29 cellular contexts compared by ENCODE assay signal in genomic region chr20:16674243-16674642, GRCh38.
"Had no signal": no experiment of that assay in that cellular context is flagged by ENCODE, and none has a peak within 500 bp of the region (broad histone marks: within the 10 kb centered on the region; RNA-seq: fewer than 3 reads in every experiment).

No MANE protein-coding gene starts in this region.

- H3K36me3 ChIP-seq: stomach, suprapubic skin, thoracic aorta, thyroid gland, tibial artery, tibial nerve, transverse colon, upper lobe of left lung, upper lobe of right lung, uterus, vagina had no signal

- H3K4me3 Mint-ChIP-seq: stimulated activated effector memory CD8-positive, alpha-beta T cell treated with anti-CD3 and anti-CD28 coated beads, Interleukin-12 subunit alpha, Interleukin-12 subunit beta, amount 100 ng/mL, for 72 hours; stimulated activated memory B cell treated with anti-CD40 and anti-IgM and Interleukin-4, amounts not matched to agents 10 μg/mL and 1 μg/mL and 100 μg/mL, for 72 hours; stimulated activated naive B cell treated with anti-CD40 and anti-IgM and Interleukin-4, amounts not matched to agents 10 μg/mL and 1 μg/mL and 100 μg/mL, for 72 hours; stimulated activated naive CD8-positive, alpha-beta T cell treated with anti-CD3 and anti-CD28 coated beads, Interleukin-15, amount 100 ng/mL, for 72 hours; stimulated activated naive CD8-positive, alpha-beta T cell treated with anti-CD3 and anti-CD28 coated beads, Interleukin-15, Interleukin-2, amounts not matched to agents 100 ng/mL and 50 ng/mL, for 24 hours; type B pancreatic cell had no signal

- H3K9me3 ChIP-seq: suprapubic skin, testis, thoracic aorta, thyroid gland, transverse colon, upper lobe of left lung, upper lobe of right lung, uterus, vagina had no signal

- H3K27me3 Mint-ChIP-seq: type B pancreatic cell had no signal

- FAIRE-seq: urothelium cell line had no signal

- ATAC-seq: stimulated activated memory B cell treated with anti-CD40 and anti-IgM and Interleukin-4, amounts not matched to agents 10 μg/mL and 1 μg/mL and 100 μg/mL, for 72 hours; stimulated activated naive B cell treated with anti-CD40 and anti-IgM and Interleukin-4, amounts not matched to agents 10 μg/mL and 1 μg/mL and 100 μg/mL, for 72 hours; stimulated activated naive CD8-positive, alpha-beta T cell treated with anti-CD3 and anti-CD28 coated beads, Interleukin-15, amount 100 ng/mL, for 72 hours; stimulated activated naive CD8-positive, alpha-beta T cell treated with anti-CD3 and anti-CD28 coated beads, Interleukin-15, Interleukin-2, amounts not matched to agents 100 U/mL and 50 U/mL, for 24 hours; upper lobe of right lung had no signal

- H3K27ac Mint-ChIP-seq: stimulated activated effector memory CD8-positive, alpha-beta T cell treated with anti-CD3 and anti-CD28 coated beads, Interleukin-12 subunit alpha, Interleukin-12 subunit beta, amount 100 ng/mL, for 72 hours; stimulated activated memory B cell treated with anti-CD40 and anti-IgM and Interleukin-4, amounts not matched to agents 10 μg/mL and 1 μg/mL and 100 μg/mL, for 72 hours; stimulated activated naive B cell treated with anti-CD40 and anti-IgM and Interleukin-4, amounts not matched to agents 10 μg/mL and 1 μg/mL and 100 μg/mL, for 72 hours; stimulated activated naive CD8-positive, alpha-beta T cell treated with anti-CD3 and anti-CD28 coated beads, Interleukin-15, amount 100 ng/mL, for 72 hours; stimulated activated naive CD8-positive, alpha-beta T cell treated with anti-CD3 and anti-CD28 coated beads, Interleukin-15, Interleukin-2, amounts not matched to agents 100 ng/mL and 50 ng/mL, for 24 hours; type B pancreatic cell had no signal

- DNase-seq: stimulated activated CD4-positive, alpha-beta T cell treated with anti-CD3 and anti-CD28 coated beads, Interleukin-2, amount 100 ng/mL, for 48 hours; stimulated activated CD4-positive, alpha-beta T cell treated with anti-CD3 and anti-CD28 coated beads, Interleukin-4, amount 100 ng/mL, for 1 hour; stimulated activated CD4-positive, alpha-beta T cell treated with anti-CD3 and anti-CD28 coated beads, Interleukin-4, amount 100 ng/mL, for 24 hours; stimulated activated CD4-positive, alpha-beta T cell treated with anti-CD3 and anti-CD28 coated beads, Interleukin-4, amount 100 ng/mL, for 4 hours; stimulated activated CD8-positive, alpha-beta memory T cell treated with anti-CD3 and anti-CD28 coated beads, Interleukin-4, amount 100 ng/mL, for 48 hours; stimulated activated naive B cell treated with anti-CD40 and anti-IgM and Interleukin-4, amounts not matched to agents 10 μg/mL and 1 μg/mL and 100 μg/mL, for 72 hours; stimulated activated naive CD4-positive, alpha-beta T cell; stimulated activated naive CD4-positive, alpha-beta T cell treated with Interleukin-2 at 50 U/mL for 16 hours; stimulated activated naive CD8-positive, alpha-beta T cell treated with anti-CD3 and anti-CD28 coated beads, Interleukin-15, amount 100 ng/mL, for 72 hours; stimulated activated naive CD8-positive, alpha-beta T cell treated with anti-CD3 and anti-CD28 coated beads, Interleukin-15, Interleukin-2, amounts not matched to agents 100 U/mL and 50 U/mL, for 24 hours; stomach; substantia nigra; testis; thyroid gland; tibial artery; transverse colon; trophoblast cell; upper lobe of left lung; upper lobe of right lung; uterus had no signal

- H3K4me1 ChIP-seq: stomach, suprapubic skin, testis, thyroid gland, tibial artery, tibial nerve, transverse colon, upper lobe of left lung, upper lobe of right lung, uterus, vagina had no signal

- H3K4me3 ChIP-seq: stomach, suprapubic skin, testis, thoracic aorta, thyroid gland, tibial artery, tibial nerve, transverse colon, upper lobe of left lung, upper lobe of right lung, uterus, vagina had no signal

- H3K27me3 ChIP-seq: stomach, suprapubic skin, testis, thyroid gland, tibial artery, tibial nerve, transverse colon, upper lobe of left lung, upper lobe of right lung, uterus, vagina had no signal

- H3K9me3 Mint-ChIP-seq: stimulated activated effector memory CD8-positive, alpha-beta T cell treated with anti-CD3 and anti-CD28 coated beads, Interleukin-12 subunit alpha, Interleukin-12 subunit beta, amount 100 ng/mL, for 72 hours; stimulated activated naive CD8-positive, alpha-beta T cell treated with anti-CD3 and anti-CD28 coated beads, Interleukin-15, Interleukin-2, amounts not matched to agents 100 ng/mL and 50 ng/mL, for 24 hours; type B pancreatic cell had no signal

- H3K27ac ChIP-seq: stomach, suprapubic skin, testis, thoracic aorta, thyroid gland, tibial artery, tibial nerve, transverse colon, upper lobe of left lung, upper lobe of right lung, uterus, vagina had no signal

- H3K4me1 Mint-ChIP-seq: stimulated activated memory B cell treated with anti-CD40 and anti-IgM and Interleukin-4, amounts not matched to agents 10 μg/mL and 1 μg/mL and 100 μg/mL, for 72 hours; stimulated activated naive B cell treated with anti-CD40 and anti-IgM and Interleukin-4, amounts not matched to agents 10 μg/mL and 1 μg/mL and 100 μg/mL, for 72 hours; stimulated activated naive CD8-positive, alpha-beta T cell treated with anti-CD3 and anti-CD28 coated beads, Interleukin-15, amount 100 ng/mL, for 72 hours had no signal

- H3K36me3 Mint-ChIP-seq: stimulated activated effector memory CD8-positive, alpha-beta T cell treated with anti-CD3 and anti-CD28 coated beads, Interleukin-12 subunit alpha, Interleukin-12 subunit beta, amount 100 ng/mL, for 72 hours; stimulated activated naive B cell treated with anti-CD40 and anti-IgM and Interleukin-4, amounts not matched to agents 10 μg/mL and 1 μg/mL and 100 μg/mL, for 72 hours; type B pancreatic cell had no signal
